1 cellular context compared by ENCODE assay signal in genomic region chr1:33094971-33095604, GRCh38.
TF ChIP-seq lines count a peak whose summit lies in the region.

No MANE protein-coding gene starts in this region.

TF ChIP-seq in GM23338, 12 proteins besides CTCF, POLR2A, EP300 and RAD21 (continued from another document):
- TF ChIP-seq REST (IDR thresholded peaks at IDR 0.05; ENCODE audit: unreplicated experiment) (no peak), EZH2phosphoT487 (IDR thresholded peaks at IDR 0.05; ENCODE audit: unreplicated experiment) (no peak), ZNF114 (CRISPR knock-in tag; IDR thresholded peaks at IDR 0.05) (no peak), EZH2 (IDR thresholded peaks at IDR 0.05; ENCODE audit: low read depth, unreplicated experiment) (no peak), ZNF331 (CRISPR knock-in tag; IDR thresholded peaks at IDR 0.05; ENCODE audit: low read depth) (no peak), ETS1 (IDR thresholded peaks at IDR 0.05) (no peak), CREB1 (CRISPR knock-in tag; IDR thresholded peaks at IDR 0.05; ENCODE audit: low read depth) (no peak), JUNB (IDR thresholded peaks at IDR 0.05; ENCODE audit: unreplicated experiment) (no peak), STAT1 (IDR thresholded peaks at IDR 0.05; ENCODE audit: unreplicated experiment) (no peak), POLR2AphosphoS5 (IDR thresholded peaks at IDR 0.05; ENCODE audit: low read depth) (no peak), NANOG (IDR thresholded peaks at IDR 0.05; ENCODE audit: borderline replicate concordance) (no peak)
